8 cellular contexts compared by ENCODE assay signal in genomic region chr6:46011241-46012085, GRCh38. TPM values are rescaled to one million over a fixed set of nuclear protein-coding genes. Genes with fewer than 3 reads are reported as not detected.
DNase-seq lines count a peak whose midpoint lies in the region; ATAC-seq and TF ChIP-seq lines count a peak whose summit lies in the region.

No MANE protein-coding gene starts in this region.

- H3K4me1 ChIP-seq in esophagus (ENCODE audit: control insufficient read depth in 2 of 2, insufficient read depth in 2 of 2, low read length in 1 of 2) (peaks cover 3 to 8% of the 10 kb centered on the region in 2 donors), GM23338 (ENCODE audit: insufficient read depth) (peaks cover 21% of the 10 kb centered on the region)

- H3K27me3 ChIP-seq in esophagus (ENCODE audit: control insufficient read depth in 1 of 2, insufficient read depth in 2 of 2, low read length in 2 of 2), result peaks cover 0 to 4% of the 10 kb centered on the region in 2 donors
- peaks cover 26% of the 10 kb centered on the region for H3K27me3 ChIP-seq in GM23338 (ENCODE audit: insufficient read depth)

- no peak overlapping the region for H3K4me2 ChIP-seq in GM23338

- peaks cover 7% of the 10 kb centered on the region; the same call in 1 of the 2 replicates for H3K9me2 ChIP-seq in GM23338 (ENCODE audit: insufficient read depth)

- no peaks in the 10 kb centered on the region for H3K79me2 ChIP-seq in GM23338 (replicated peaks; ENCODE audit: insufficient read depth)

- peaks cover 36% of the 10 kb centered on the region for H3K27me3 Mint-ChIP-seq in GM23338 (ENCODE audit: insufficient read depth, low read depth, poor library complexity)

- no peak overlapping the region for H3K4me3 ChIP-seq in esophagus (ENCODE audit: low read depth in 1 of 2, low read length in 2 of 2)
- no peak overlapping the region for H3K4me3 ChIP-seq in GM23338

- H3K27ac ChIP-seq in esophagus (ENCODE audit: low read depth in 2 of 2, low read length in 1 of 2) (peak overlapping the region; percentile 15 to 38), GM23338 (ENCODE audit: low read depth) (no peak overlapping the region)

- peak; percentile 95 for ATAC-seq in GM18861 (IDR thresholded peaks at IDR 0.05; ENCODE audit: unreplicated experiment)
- ATAC-seq in HG03025 (IDR thresholded peaks at IDR 0.05; ENCODE audit: low FRiP score, unreplicated experiment), result peak; percentile 91
- ATAC-seq in activated CD4-positive, CD25-positive, alpha-beta regulatory T cell treated with anti-CD3 and anti-CD28 coated beads, Interleukin-2, amount 50 U/mL, for 24 hours, result peak; percentile 80 to 81
- ATAC-seq in GM23338, result no peak

- H3K4me3 Mint-ChIP-seq in GM23338, result no peak overlapping the region

- peaks cover 5% of the 10 kb centered on the region; the same call in 1 of the 2 replicates for H3F3A ChIP-seq in GM23338 (replicated peaks; ENCODE audit: low read depth)

- 60 to 69% methylated on average over 7 of the region's 7 CpGs for WGBS in esophagus, 2 donors

- no peaks in the 10 kb centered on the region; the same call in 2 of the 3 replicates for H3K36me3 Mint-ChIP-seq in GM23338 (ENCODE audit: low read depth)

- no peak for TF ChIP-seq CTCF in GM23338 (conservative IDR thresholded peaks at IDR 0.05; ENCODE audit: low read depth in 2 of 2)

- no peak overlapping the region for H3K27ac Mint-ChIP-seq in GM23338

- H3K9me3 ChIP-seq in esophagus (ENCODE audit: control insufficient read depth in 2 of 2, insufficient read depth in 1 of 2, low read depth in 1 of 2, low read length in 1 of 2), result no peaks in the 10 kb centered on the region

- peaks cover 2% of the 10 kb centered on the region; the same call in 1 of the 3 replicates for H3K9me3 Mint-ChIP-seq in GM23338

- H3K4me1 Mint-ChIP-seq in GM23338, result peaks cover 34% of the 10 kb centered on the region

- DNase-seq in stimulated activated CD4-positive, alpha-beta T cell treated with anti-CD3 and anti-CD28 coated beads, TNF-alpha, amount 100 ng/mL, for 24 hours (ENCODE audit: low read depth in 3 of 3), result peak in 2 of 3 experiments; percentile 40 to 46
- no peak for DNase-seq in GM23338 (ENCODE audit: low spot score)
- no peak for DNase-seq in iPS-NIHi7 (ENCODE audit: extremely low spot score)
- DNase-seq in SK-N-DZ (ENCODE audit: low spot score), result no peak

- no peaks in the 10 kb centered on the region for H4K20me1 ChIP-seq in GM23338 (replicated peaks; ENCODE audit: insufficient read depth)

- H3K36me3 ChIP-seq in esophagus (ENCODE audit: control insufficient read depth in 2 of 2, insufficient read depth in 2 of 2, low read length in 1 of 2), result no peaks in the 10 kb centered on the region
- H3K36me3 ChIP-seq in GM23338 (ENCODE audit: insufficient read depth), result no peaks in the 10 kb centered on the region

- no peak overlapping the region for H2AFZ ChIP-seq in GM23338

TF ChIP-seq in GM23338, 12 proteins besides CTCF, POLR2A, EP300 and RAD21 (continues in another document):
- TF ChIP-seq EZH2phosphoT487 (IDR thresholded peaks at IDR 0.05; ENCODE audit: unreplicated experiment), result no peak
- TF ChIP-seq ZNF331 (CRISPR knock-in tag; IDR thresholded peaks at IDR 0.05; ENCODE audit: low read depth), result no peak
- TF ChIP-seq NANOG (IDR thresholded peaks at IDR 0.05; ENCODE audit: borderline replicate concordance), result no peak
- no peak for TF ChIP-seq CREB1 (CRISPR knock-in tag; IDR thresholded peaks at IDR 0.05; ENCODE audit: low read depth)
- TF ChIP-seq ZNF114 (CRISPR knock-in tag; IDR thresholded peaks at IDR 0.05), result no peak
- no peak for TF ChIP-seq EZH2 (IDR thresholded peaks at IDR 0.05; ENCODE audit: low read depth, unreplicated experiment)
- no peak for TF ChIP-seq POLR2AphosphoS5 (IDR thresholded peaks at IDR 0.05; ENCODE audit: low read depth)
- TF ChIP-seq STAT1 (IDR thresholded peaks at IDR 0.05; ENCODE audit: unreplicated experiment), result no peak
- no peak for TF ChIP-seq REST (IDR thresholded peaks at IDR 0.05; ENCODE audit: unreplicated experiment)
- no peak for TF ChIP-seq ZNF462 (CRISPR knock-in tag; IDR thresholded peaks at IDR 0.05)

RNA-seq across cellular contexts. Expression of gene CLIC5, which starts 4.2 kb away (rescaled TPM):
- polyA plus RNA-seq in esophagus (under 1 TPM; 0.25 to 0.37 TPM), GM23338 (2016; fragmentation: Nextera tagmentation; extraction: Ambion mirVana) (0.08 and 0.12 TPM in 2 replicates)
- total RNA-seq in GM23338 (2014; rRNA removed; shearing (Covaris generic)), result not detected in 2 replicates
- polyA plus RNA-seq in SK-N-DZ (2014; cell fraction: cytosol; rRNA removed), result not detected in 2 replicates
- not detected in 2 replicates for polyA plus RNA-seq in SK-N-DZ (2014; cell fraction: nucleus; rRNA removed)

Comparison
In these comparisons a context has a peak if more than half of its experiments do, and no peak if none do; other contexts are left out.
1. DNase-seq: peak in stimulated activated CD4-positive, alpha-beta T cell treated with anti-CD3 and anti-CD28 coated beads, TNF-alpha, amount 100 ng/mL, for 24 hours (2 of 3); none in GM23338 (single experiment), iPS-NIHi7 (single experiment) and SK-N-DZ (single experiment).